In the genomic region with DNA sequence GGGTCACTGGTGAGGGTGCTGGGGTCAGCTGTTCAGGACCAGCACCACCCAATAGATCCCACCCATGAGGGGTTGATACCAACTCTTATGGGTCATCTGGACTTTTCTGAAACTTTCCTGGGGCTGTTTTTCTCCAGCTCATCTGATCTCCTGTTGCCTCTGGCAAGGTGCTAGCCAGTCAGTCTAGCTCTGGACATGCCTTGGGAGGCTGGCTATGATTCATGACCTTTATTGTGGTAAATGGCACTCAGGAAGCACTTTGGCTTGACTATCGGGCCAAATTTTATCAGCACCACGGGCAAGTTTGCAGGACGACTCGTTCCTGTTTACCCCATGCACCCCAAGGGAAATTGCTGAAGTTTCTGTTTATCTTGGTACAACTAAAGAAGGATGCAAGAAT, we compare ENCODE assay signal across 17 cellular contexts. TPM values are rescaled to one million over a fixed set of nuclear protein-coding genes. Genes with fewer than 3 reads are reported as not detected.
A peak's percentile ranks its signal among the peaks of the same experiment; 100 is the strongest.
DNase-seq lines count a peak whose midpoint lies in the region; ATAC-seq and TF ChIP-seq lines count a peak whose summit lies in the region.
"Not testable (repeated sequence)": the region's sequence is repeated elsewhere in the genome, so short reads cannot be mapped to it uniquely, and the experiment has no call there.
"Had no signal": no experiment of that assay in that cellular context is flagged by ENCODE, and none has a peak within 500 bp of the region (broad histone marks: within the 10 kb centered on the region; RNA-seq: fewer than 3 reads in every experiment).

No MANE protein-coding gene starts in this region.

- H3K9me2 ChIP-seq in HCT116 (ENCODE audit: insufficient read depth): not testable (repeated sequence)

- DNase-seq in HCT116 (ENCODE audit: low read depth, low spot score) (peak; percentile 19), RPMI7951 (ENCODE audit: low read depth) (peak; percentile 40), mammary epithelial cell (peak; percentile 40), left lobe of liver (ENCODE audit: low spot score) (peak; percentile 16)
- not testable (repeated sequence) for DNase-seq in Right ventricle myocardium superior

- not testable (repeated sequence) for TF ChIP-seq CTCF in HCT116 (IDR thresholded peaks at IDR 0.05 in 2 of 3, conservative IDR thresholded peaks at IDR 0.05 in 1 of 3; ENCODE audit: borderline replicate concordance in 1 of 3, insufficient read depth in 1 of 3, low read depth in 2 of 3, low read length in 2 of 3); mammary epithelial cell (conservative IDR thresholded peaks at IDR 0.05 in 1 of 2, IDR thresholded peaks at IDR 0.05 in 1 of 2; ENCODE audit: extremely low read depth in 1 of 2, insufficient read depth in 1 of 2, low read depth in 1 of 2, low read length in 2 of 2); neutrophil (IDR thresholded peaks at IDR 0.05)

- H2AFZ ChIP-seq in HCT116 (ENCODE audit: low read depth, low read length, poor library complexity, severe bottlenecking); mammary epithelial cell (ENCODE audit: low read depth, low read length): not testable (repeated sequence)

- not testable (repeated sequence) for H3K27me3 ChIP-seq in BLaER1 treated with 17β-estradiol and CSF1 and Interleukin-3, amounts not matched to agents 10 nM and 100 nM; HCT116 (ENCODE audit: insufficient read depth, low read length); mammary epithelial cell (ENCODE audit: insufficient read depth, low read length); neutrophil

- H3K79me2 ChIP-seq in HCT116 (ENCODE audit: insufficient read depth, low read length); mammary epithelial cell (ENCODE audit: insufficient read depth, low read length): not testable (repeated sequence)

- H3K36me3 ChIP-seq in BLaER1 treated with 17β-estradiol and CSF1 and Interleukin-3, amounts not matched to agents 10 nM and 100 nM; HCT116 (ENCODE audit: control insufficient read depth in 1 of 2, insufficient read depth in 2 of 2, low read length in 2 of 2); mammary epithelial cell (ENCODE audit: insufficient read depth, low read length); neutrophil: not testable (repeated sequence)

- H4K20me1 ChIP-seq in BLaER1 treated with 17β-estradiol and CSF1 and Interleukin-3, amounts not matched to agents 10 nM and 100 nM; HCT116 (ENCODE audit: insufficient read depth); mammary epithelial cell (ENCODE audit: insufficient read depth, low read length): not testable (repeated sequence)

- TF ChIP-seq RAD21 in HCT116 (IDR thresholded peaks at IDR 0.05; ENCODE audit: low read depth): not testable (repeated sequence)

- in situ Hi-C loops in mammary epithelial cell (cut with MboI; ENCODE audit: low sequenced_read_pairs in 2 of 2): not testable (repeated sequence)

- not testable (repeated sequence) for H3K9ac ChIP-seq in BLaER1 treated with 17β-estradiol and CSF1 and Interleukin-3, amounts not matched to agents 10 nM and 100 nM; HCT116 (ENCODE audit: low read length); mammary epithelial cell (ENCODE audit: insufficient read depth, low read length)

- not testable (repeated sequence) for BruUV-seq in HCT116 (replicated peaks; lab: Mats Ljungman, UMichigan); mammary epithelial cell (replicated peaks; lab: Mats Ljungman, UMichigan)

- not testable (repeated sequence) for TF ChIP-seq POLR2A in HCT116 (IDR thresholded peaks at IDR 0.05; ENCODE audit: borderline replicate concordance, extremely low read depth, insufficient read depth, insufficient read length)

- RAD21 ChIA-PET in HCT116 (lab: Charles Lee; ENCODE audit: low non-redundant PET in 1 of 2, low total read pairs in 2 of 2, uncharacterized antibody in 2 of 2, unreplicated experiment in 2 of 2): not testable (repeated sequence)

- H3K27ac ChIP-seq in BLaER1 treated with 17β-estradiol and CSF1 and Interleukin-3, amounts not matched to agents 10 nM and 100 nM: peak overlapping the region in 9 of 11 experiments; percentile 35 to 83 (median 68); a peak in 16 of 22 replicates
- not testable (repeated sequence) for H3K27ac ChIP-seq in HCT116 (ENCODE audit: low read depth, low read length); mammary epithelial cell (ENCODE audit: insufficient read depth, low read depth, low read length)
- peak overlapping the region; percentile 94 for H3K27ac ChIP-seq in neutrophil

- peaks cover 3 to 34% (median 21%) of the 10 kb centered on the region in 11 experiments; a peak in 19 of 22 replicates for H3K9me3 ChIP-seq in BLaER1 treated with 17β-estradiol and CSF1 and Interleukin-3, amounts not matched to agents 10 nM and 100 nM (replicated peaks in 1 of 11)
- not testable (repeated sequence) for H3K9me3 ChIP-seq in HCT116 (ENCODE audit: control insufficient read depth in 1 of 2, insufficient read depth in 1 of 2, low read depth in 1 of 2, low read length in 2 of 2); mammary epithelial cell (replicated peaks; ENCODE audit: insufficient read depth, low read length); neutrophil

- POLR2A ChIA-PET in HCT116 (lab: Charles Lee): not testable (repeated sequence)

- H3K4me2 ChIP-seq in BLaER1 treated with 17β-estradiol and CSF1 and Interleukin-3, amounts not matched to agents 10 nM and 100 nM: peak overlapping the region in 7 of 11 experiments; percentile 53 to 83 (median 72); a peak in 13 of 22 replicates
- H3K4me2 ChIP-seq in HCT116 (ENCODE audit: low read length): peak overlapping the region; percentile 11
- not testable (repeated sequence) for H3K4me2 ChIP-seq in mammary epithelial cell (ENCODE audit: insufficient read depth, low read depth, low read length)

- not testable (repeated sequence) for H3K4me3 ChIP-seq in BLaER1 treated with 17β-estradiol and CSF1 and Interleukin-3, amounts not matched to agents 10 nM and 100 nM; HCT116 (replicated peaks in 1 of 2; ENCODE audit: low read depth in 1 of 2, low read length in 2 of 2); mammary epithelial cell (replicated peaks in 1 of 3; ENCODE audit: insufficient read depth in 1 of 3, low read depth in 2 of 3, low read length in 3 of 3); neutrophil (ENCODE audit: low read depth in 1 of 2, low read length in 1 of 2)

- 0% methylated on average over 3 of the region's 4 CpGs for WGBS in mammary epithelial cell (ENCODE audit: low coverage, missing lambda C conversion rate)

- peaks cover 9 to 68% (median 55%) of the 10 kb centered on the region in 10 experiments; a peak in 19 of 20 replicates for H3K4me1 ChIP-seq in BLaER1 treated with 17β-estradiol and CSF1 and Interleukin-3, amounts not matched to agents 10 nM and 100 nM
- peaks cover 6 to 24% of the 10 kb centered on the region in 2 experiments for H3K4me1 ChIP-seq in HCT116 (ENCODE audit: control insufficient read depth in 1 of 2, insufficient read depth in 2 of 2, low read length in 2 of 2)
- not testable (repeated sequence) for H3K4me1 ChIP-seq in mammary epithelial cell (ENCODE audit: insufficient read depth, low read length)
- H3K4me1 ChIP-seq in neutrophil (ENCODE audit: control insufficient read depth in 1 of 2, insufficient read depth in 1 of 2, low read depth in 1 of 2, low read length in 1 of 2): peaks cover 68 to 70% of the 10 kb centered on the region in 2 experiments

- CTCF ChIA-PET in HCT116 (lab: Charles Lee); mammary epithelial cell (lab: Charles Lee; ENCODE audit: low non-redundant PET): not testable (repeated sequence)

- intact Hi-C loops in HCT116 (cut with micrococcal nuclease); mammary epithelial cell (cut with micrococcal nuclease); Right ventricle myocardium superior (cut with DNase I): not testable (repeated sequence)

- dilution Hi-C loops in mammary epithelial cell (cut with HindIII; ENCODE audit: low sequenced_read_pairs): not testable (repeated sequence)

- peak; percentile 75 for ATAC-seq in HCT116
- ATAC-seq in Right ventricle myocardium superior (ENCODE audit: poor library complexity): peak; percentile 62
- not testable (repeated sequence) for ATAC-seq in left lobe of liver

TF ChIP-seq in HCT116, 20 proteins besides CTCF, POLR2A, EP300 and RAD21:
- TF ChIP-seq JUND (IDR thresholded peaks at IDR 0.05) (peak; percentile 66), SP1 (IDR thresholded peaks at IDR 0.05; ENCODE audit: low read depth) (peak; percentile 68), SRF (IDR thresholded peaks at IDR 0.05; ENCODE audit: low read depth) (0 out of 2 replicates have a peak, but pooled peaks have one; percentile 27), FOSL1 (IDR thresholded peaks at IDR 0.05; ENCODE audit: low read depth) (peak; percentile 62; the same call in 1 of the 2 replicates), CBX3 (IDR thresholded peaks at IDR 0.05; ENCODE audit: low read depth) (peak; percentile 67)
TF ChIP-seq in HCT116: peak in this region for 5; not testable (repeated sequence) for 15.

RNA-seq across cellular contexts. Expression of a gene that starts 21.3 kb away (rescaled TPM):
- total RNA-seq in HCT116 (2021; ENCODE audit: unreplicated experiment) (not detected), mammary epithelial cell (not detected), Right ventricle myocardium superior (not detected), left lobe of liver (not detected)
- 0.04 and 0.29 TPM in 2 replicates for polyA plus RNA-seq in HCT116 (2012)
- not detected in 2 replicates for total RNA-seq in RPMI7951 (2014; rRNA removed; shearing (Covaris generic))
- not detected for polyA plus RNA-seq in mammary epithelial cell
- polyA minus RNA-seq in mammary epithelial cell: not detected
- total RNA-seq: A673; Calu3; CD4-positive, alpha-beta memory T cell; Daoy; G401; GM23338; H4; H9; HFFc6 had no signal
- polyA plus RNA-seq: BJ; CD4-positive, alpha-beta memory T cell; GM23338 had no signal

RNA-seq across cellular contexts. Expression of a gene that starts 46.9 kb away (rescaled TPM):
- total RNA-seq in HCT116 (2021; ENCODE audit: unreplicated experiment) (3.6 TPM), mammary epithelial cell (under 1 TPM; under 0.01 to 0.54 TPM), Right ventricle myocardium superior (0.24 TPM), left lobe of liver (401 TPM)
- polyA plus RNA-seq in HCT116 (2012): 1.1 and 2.3 TPM in 2 replicates
- not detected in 2 replicates for total RNA-seq in RPMI7951 (2014; rRNA removed; shearing (Covaris generic))
- 0.86 TPM for polyA plus RNA-seq in mammary epithelial cell
- 2.8 TPM for polyA minus RNA-seq in mammary epithelial cell
- total RNA-seq: A673; CD4-positive, alpha-beta memory T cell; Daoy; G401; GM23338; H9; HFFc6 had no signal
- polyA plus RNA-seq: BJ; CD4-positive, alpha-beta memory T cell; GM23338 had no signal

Comparison
In these comparisons a context has a peak if more than half of its experiments do, and no peak if none do; other contexts are left out.
1. RNA of a gene that starts 46.9 kb away (total RNA-seq): 401 TPM in left lobe of liver (single experiment); 3.6 TPM in HCT116 (single experiment), under 0.01 to 0.54 TPM in mammary epithelial cell, 0.24 TPM in Right ventricle myocardium superior (single experiment) and not detected in RPMI7951; every median in the first group is over 10 times any median in the second.